ENCODE assay signal across 18 cellular contexts in genomic region chr6:18028332-18028731, GRCh38. TPM values are rescaled to one million over a fixed set of nuclear protein-coding genes. Genes with fewer than 3 reads are reported as not detected.
DNase-seq lines count a peak whose midpoint lies in the region; ATAC-seq, FAIRE-seq and TF ChIP-seq lines count a peak whose summit lies in the region.
"Had no signal": no experiment of that assay in that cellular context is flagged by ENCODE, and none has a peak within 500 bp of the region (broad histone marks: within the 10 kb centered on the region; RNA-seq: fewer than 3 reads in every experiment).

No MANE protein-coding gene starts in this region.

- CTCF ChIA-PET in MCF 10A (lab: Yijun Ruan, JAX), result no interaction called here

- no peak for DNase-seq in MCF 10A (ENCODE audit: unreplicated experiment)
- DNase-seq in breast epithelium (ENCODE audit: low spot score in 2 of 2), result no peak
- DNase-seq in ecto neural progenitor cell (ENCODE audit: low spot score), result peak; percentile 14
- DNase-seq in mesothelial cell of epicardium (ENCODE audit: low spot score in 2 of 2, unreplicated experiment in 2 of 2), result no peak
- DNase-seq in type B pancreatic cell (ENCODE audit: extremely low spot score, unreplicated experiment), result no peak
- no peak for DNase-seq in activated T-cell treated with anti-CD3 and anti-CD28 coated beads, Interleukin-2, amount 50 U/mL, for 48 hours
- DNase-seq in D721Med (ENCODE audit: insufficient read length, low spot score), result no peak
- DNase-seq: CD8-positive, alpha-beta T cell; COR-L47; HCEC 1CT; HFFc6; IMR-90 had no signal

- intact Hi-C loops in MCF 10A (cut with micrococcal nuclease), result no loop called here
- intact Hi-C loops in breast epithelium (cut with DNase I; ENCODE audit: low total_unique reads), result no loop called here

- FAIRE-seq in D721Med (lab: Jason Lieb, UNC), result no peak
- FAIRE-seq: GM12878, GM18507, H1 had no signal

- H3K27me3 Mint-ChIP-seq in MCF 10A (ENCODE audit: insufficient read depth, unreplicated experiment), result no peaks in the 10 kb centered on the region
- H3K27me3 Mint-ChIP-seq in mesothelial cell of epicardium (ENCODE audit: low read depth), result no peaks in the 10 kb centered on the region
- no peaks in the 10 kb centered on the region for H3K27me3 Mint-ChIP-seq in type B pancreatic cell

- H3K4me1 Mint-ChIP-seq in MCF 10A (ENCODE audit: insufficient read depth, unreplicated experiment) (no peaks in the 10 kb centered on the region), mesothelial cell of epicardium (peaks cover 18% of the 10 kb centered on the region), type B pancreatic cell (ENCODE audit: unreplicated experiment) (peaks cover 4% of the 10 kb centered on the region)
- H3K4me1 Mint-ChIP-seq: CD14-positive monocyte had no signal

- H3K27ac ChIP-seq in breast epithelium, result no peak overlapping the region
- H3K27ac ChIP-seq: 22Rv1 had no signal

- no peak for ATAC-seq in HG03196 (IDR thresholded peaks at IDR 0.05; ENCODE audit: unreplicated experiment)
- ATAC-seq: CD8-positive, alpha-beta T cell; GM12878 had no signal

- BruUV-seq in MCF 10A (replicated peaks; lab: Mats Ljungman, UMichigan), result no TSS peak

- H3K27ac Mint-ChIP-seq in MCF 10A (ENCODE audit: low read depth, unreplicated experiment), result peak overlapping the region; percentile 19
- H3K27ac Mint-ChIP-seq in mesothelial cell of epicardium, result peak overlapping the region; percentile 60
- H3K27ac Mint-ChIP-seq in type B pancreatic cell, result peak overlapping the region; percentile 74
- H3K27ac Mint-ChIP-seq: CD8-positive, alpha-beta T cell; HFFc6 had no signal

- no peaks in the 10 kb centered on the region for H3K9me3 ChIP-seq in breast epithelium

- no peaks in the 10 kb centered on the region for H3K27me3 ChIP-seq in breast epithelium

- no peaks in the 10 kb centered on the region for H3K9me3 Mint-ChIP-seq in MCF 10A (ENCODE audit: unreplicated experiment)
- peaks cover 3% of the 10 kb centered on the region for H3K9me3 Mint-ChIP-seq in mesothelial cell of epicardium
- H3K9me3 Mint-ChIP-seq in type B pancreatic cell, result no peaks in the 10 kb centered on the region
- H3K9me3 Mint-ChIP-seq: CD8-positive, alpha-beta T cell; HFFc6 had no signal

- no peaks in the 10 kb centered on the region for H3K4me1 ChIP-seq in breast epithelium

- no peaks in the 10 kb centered on the region for H3K36me3 Mint-ChIP-seq in MCF 10A (ENCODE audit: insufficient read depth, unreplicated experiment)
- no peaks in the 10 kb centered on the region for H3K36me3 Mint-ChIP-seq in mesothelial cell of epicardium
- H3K36me3 Mint-ChIP-seq in type B pancreatic cell, result no peaks in the 10 kb centered on the region
- H3K36me3 Mint-ChIP-seq: CD14-positive monocyte; CD8-positive, alpha-beta T cell had no signal

- no peak overlapping the region for H3K4me3 ChIP-seq in breast epithelium
- H3K4me3 ChIP-seq: GM12878 had no signal

- TF ChIP-seq POLR2A in breast epithelium (IDR thresholded peaks at IDR 0.05), result no peak

- TF ChIP-seq CTCF in MCF 10A (IDR thresholded peaks at IDR 0.05; ENCODE audit: unreplicated experiment) (no peak), breast epithelium (IDR thresholded peaks at IDR 0.05) (no peak), mesothelial cell of epicardium (IDR thresholded peaks at IDR 0.05; ENCODE audit: unreplicated experiment) (no peak), type B pancreatic cell (conservative IDR thresholded peaks at IDR 0.05) (no peak), D721Med (IDR thresholded peaks at IDR 0.05; ENCODE audit: insufficient read depth, missing control alignments) (no peak)

- POLR2A ChIA-PET in MCF 10A (lab: Yijun Ruan, JAX), result interaction anchor here (1.0 kb wide), 1 partner anchor 41 kb away, joined by 3 read pairs; the partner anchor contains the start of gene KIF13A

- no peaks in the 10 kb centered on the region for H3K36me3 ChIP-seq in breast epithelium

- H3K4me3 Mint-ChIP-seq in MCF 10A (ENCODE audit: unreplicated experiment) (no peak overlapping the region), mesothelial cell of epicardium (no peak overlapping the region), type B pancreatic cell (no peak overlapping the region)
- H3K4me3 Mint-ChIP-seq: CD14-positive monocyte; CD8-positive, alpha-beta T cell; HFFc6 had no signal

RNA-seq across cellular contexts. Expression of gene KIF13A, which starts 40.9 kb away (rescaled TPM):
- total RNA-seq in MCF 10A (2022) (24.1 and 33.5 TPM in 2 replicates), breast epithelium (10 to 100 TPM; 40.0 to 60.4 (median 49.6) TPM), mesothelial cell of epicardium (52.2 to 57.0 TPM (median 54.4 TPM) in 3 replicates), type B pancreatic cell (ENCODE audit: low replicate concordance) (36.9 and 40.1 TPM in 2 replicates)

Comparison
In these comparisons a context has a peak if more than half of its experiments do, and no peak if none do; other contexts are left out.
1. H3K27ac Mint-ChIP-seq: peak in every context shown above with its lines; median percentile 74 in type B pancreatic cell; 60 in mesothelial cell of epicardium; 19 in MCF 10A.